Comparison of ENCODE assay signal across 1 cellular context in genomic region chr1:231214918-231215675, GRCh38.
A peak's percentile ranks its signal among the peaks of the same experiment; 100 is the strongest.
TF ChIP-seq lines count a peak whose summit lies in the region.

No MANE protein-coding gene starts in this region.

TF ChIP-seq in GM12878, 131 proteins besides CTCF, POLR2A, EP300 and RAD21 (continued from another document):
- TF ChIP-seq ETV6 (conservative IDR thresholded peaks at IDR 0.05 in 1 of 2, IDR thresholded peaks at IDR 0.05 in 1 of 2; ENCODE audit: borderline replicate concordance in 1 of 2, low read depth in 1 of 2) (peak in 1 of 2 experiments; percentile 46; a peak in 1 of 4 replicates), POU2F2 (IDR thresholded peaks at IDR 0.05; ENCODE audit: borderline replicate concordance, low read depth, low read length) (peak; percentile 92; the same call in 2 of the 3 replicates), RUNX3 (IDR thresholded peaks at IDR 0.05; ENCODE audit: low read length) (0 out of 2 replicates have a peak, but pooled peaks have one; percentile 12), EZH2 (IDR thresholded peaks at IDR 0.05; ENCODE audit: borderline replicate concordance, control insufficient read depth, low read depth, low read length) (no peak), ZZZ3 (IDR thresholded peaks at IDR 0.05; ENCODE audit: control insufficient read depth, insufficient read length, low read depth) (no peak), KAT2A (conservative IDR thresholded peaks at IDR 0.05; ENCODE audit: control insufficient read depth, low read depth, low read length) (no peak), IKZF2 (IDR thresholded peaks at IDR 0.05) (0 out of 4 replicates have a peak, but pooled peaks of 1 of the 2 experiments have one; percentile 22)
